1 cellular context compared by ENCODE assay signal in the genomic region with DNA sequence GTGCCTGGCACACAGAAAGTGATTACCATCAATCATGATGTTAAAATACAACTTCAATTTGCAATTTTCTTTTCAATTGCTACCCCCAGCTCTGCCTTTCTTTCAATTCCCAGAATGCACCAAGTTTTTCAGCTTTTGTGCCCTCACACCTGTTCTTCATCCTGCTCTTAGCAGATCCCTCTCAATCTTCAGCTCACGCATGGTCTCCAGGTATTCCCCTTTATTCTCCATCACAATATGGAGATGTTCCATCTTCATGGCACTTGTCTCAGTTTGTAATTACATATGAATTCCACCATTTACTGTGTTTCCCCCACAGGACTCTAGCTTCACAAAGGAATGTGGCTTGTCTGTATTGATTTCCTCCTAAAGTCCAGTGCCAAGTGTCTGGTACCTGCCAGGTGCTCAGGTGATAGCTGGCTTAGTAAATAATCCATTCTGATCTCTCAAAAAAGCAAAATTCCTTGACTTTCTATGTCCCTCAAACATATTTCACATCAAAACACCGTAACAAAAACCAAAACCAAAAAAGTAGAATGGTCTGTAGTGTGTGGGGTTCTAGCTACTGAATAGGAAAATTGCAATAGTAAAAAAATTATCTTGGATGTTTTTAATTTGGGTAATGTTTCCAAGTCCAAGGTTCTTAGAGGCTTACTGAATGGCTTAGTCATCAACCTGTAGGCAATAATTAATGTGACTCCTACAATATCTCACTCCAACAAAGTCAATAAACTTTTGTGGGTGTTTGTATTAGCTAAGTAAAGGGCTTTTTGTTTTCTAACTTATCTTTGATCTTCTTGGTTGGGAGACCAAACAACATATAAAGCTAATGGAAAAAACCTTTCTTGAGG.
A peak's percentile ranks its signal among the peaks of the same experiment; 100 is the strongest.
TF ChIP-seq lines count a peak whose summit lies in the region.

No MANE protein-coding gene starts in this region.

TF ChIP-seq in HepG2, 621 proteins besides CTCF, POLR2A, EP300 and RAD21 (continued from another document and continues in another):
- TF ChIP-seq, protein P1, sequence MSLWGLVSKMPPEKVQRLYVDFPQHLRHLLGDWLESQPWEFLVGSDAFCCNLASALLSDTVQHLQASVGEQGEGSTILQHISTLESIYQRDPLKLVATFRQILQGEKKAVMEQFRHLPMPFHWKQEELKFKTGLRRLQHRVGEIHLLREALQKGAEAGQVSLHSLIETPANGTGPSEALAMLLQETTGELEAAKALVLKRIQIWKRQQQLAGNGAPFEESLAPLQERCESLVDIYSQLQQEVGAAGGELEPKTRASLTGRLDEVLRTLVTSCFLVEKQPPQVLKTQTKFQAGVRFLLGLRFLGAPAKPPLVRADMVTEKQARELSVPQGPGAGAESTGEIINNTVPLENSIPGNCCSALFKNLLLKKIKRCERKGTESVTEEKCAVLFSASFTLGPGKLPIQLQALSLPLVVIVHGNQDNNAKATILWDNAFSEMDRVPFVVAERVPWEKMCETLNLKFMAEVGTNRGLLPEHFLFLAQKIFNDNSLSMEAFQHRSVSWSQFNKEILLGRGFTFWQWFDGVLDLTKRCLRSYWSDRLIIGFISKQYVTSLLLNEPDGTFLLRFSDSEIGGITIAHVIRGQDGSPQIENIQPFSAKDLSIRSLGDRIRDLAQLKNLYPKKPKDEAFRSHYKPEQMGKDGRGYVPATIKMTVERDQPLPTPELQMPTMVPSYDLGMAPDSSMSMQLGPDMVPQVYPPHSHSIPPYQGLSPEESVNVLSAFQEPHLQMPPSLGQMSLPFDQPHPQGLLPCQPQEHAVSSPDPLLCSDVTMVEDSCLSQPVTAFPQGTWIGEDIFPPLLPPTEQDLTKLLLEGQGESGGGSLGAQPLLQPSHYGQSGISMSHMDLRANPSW (CRISPR knock-in tag; IDR thresholded peaks at IDR 0.05; ENCODE audit: borderline replicate concordance) = no peak
- TF ChIP-seq PCBP2 (optimal IDR thresholded peaks at IDR 0.05; ENCODE audit: low read depth, low read length, poor library complexity, severe bottlenecking) (no peak), ZNF674 (CRISPR knock-in tag; IDR thresholded peaks at IDR 0.05; ENCODE audit: low read depth) (no peak), KDM2A (CRISPR knock-in tag; IDR thresholded peaks at IDR 0.05; ENCODE audit: borderline replicate concordance, low read depth) (no peak), CAMTA2 (CRISPR knock-in tag; IDR thresholded peaks at IDR 0.05; ENCODE audit: borderline replicate concordance) (no peak), ZNF292 (CRISPR knock-in tag; IDR thresholded peaks at IDR 0.05; ENCODE audit: borderline replicate concordance, low read depth) (no peak), ZNF136 (CRISPR knock-in tag; IDR thresholded peaks at IDR 0.05; ENCODE audit: low read depth) (no peak), ZNF460 (CRISPR knock-in tag; IDR thresholded peaks at IDR 0.05; ENCODE audit: borderline replicate concordance) (no peak), MIER3 (CRISPR knock-in tag; IDR thresholded peaks at IDR 0.05; ENCODE audit: borderline replicate concordance) (no peak), U2AF1 (optimal IDR thresholded peaks at IDR 0.05; ENCODE audit: low read depth, low read length) (no peak), ZNF747 (CRISPR knock-in tag; IDR thresholded peaks at IDR 0.05; ENCODE audit: borderline replicate concordance) (0 out of 2 replicates have a peak, but pooled peaks have one; percentile 46), KMT2A (CRISPR knock-in tag; IDR thresholded peaks at IDR 0.05) (no peak), PAX8 (CRISPR knock-in tag; IDR thresholded peaks at IDR 0.05; ENCODE audit: borderline replicate concordance) (no peak), ZNF816 (CRISPR knock-in tag; IDR thresholded peaks at IDR 0.05; ENCODE audit: borderline replicate concordance) (no peak), ZNF737 (CRISPR knock-in tag; IDR thresholded peaks at IDR 0.05; ENCODE audit: borderline replicate concordance) (no peak), ARHGAP35 (CRISPR knock-in tag; IDR thresholded peaks at IDR 0.05; ENCODE audit: borderline replicate concordance) (no peak), ZNF329 (CRISPR knock-in tag; IDR thresholded peaks at IDR 0.05; ENCODE audit: low read depth) (no peak), MIER2 (CRISPR knock-in tag; IDR thresholded peaks at IDR 0.05) (no peak), GZF1 (CRISPR knock-in tag; IDR thresholded peaks at IDR 0.05) (no peak), SOX5 (CRISPR knock-in tag; IDR thresholded peaks at IDR 0.05; ENCODE audit: borderline replicate concordance) (peak; percentile 74; the same call in 1 of the 2 replicates), SALL2 (CRISPR knock-in tag; IDR thresholded peaks at IDR 0.05) (no peak), KDM3A (CRISPR knock-in tag; IDR thresholded peaks at IDR 0.05; ENCODE audit: low read depth) (no peak), ZNF569 (CRISPR knock-in tag; IDR thresholded peaks at IDR 0.05; ENCODE audit: borderline replicate concordance) (no peak), ZNF607 (CRISPR knock-in tag; IDR thresholded peaks at IDR 0.05; ENCODE audit: borderline replicate concordance) (no peak), ELF4 (CRISPR knock-in tag; IDR thresholded peaks at IDR 0.05; ENCODE audit: borderline replicate concordance) (no peak), ZNF468 (CRISPR knock-in tag; IDR thresholded peaks at IDR 0.05) (no peak), ZNF781 (CRISPR knock-in tag; IDR thresholded peaks at IDR 0.05; ENCODE audit: borderline replicate concordance, not compliant biosample characterization) (no peak)
- TF ChIP-seq, protein P2, sequence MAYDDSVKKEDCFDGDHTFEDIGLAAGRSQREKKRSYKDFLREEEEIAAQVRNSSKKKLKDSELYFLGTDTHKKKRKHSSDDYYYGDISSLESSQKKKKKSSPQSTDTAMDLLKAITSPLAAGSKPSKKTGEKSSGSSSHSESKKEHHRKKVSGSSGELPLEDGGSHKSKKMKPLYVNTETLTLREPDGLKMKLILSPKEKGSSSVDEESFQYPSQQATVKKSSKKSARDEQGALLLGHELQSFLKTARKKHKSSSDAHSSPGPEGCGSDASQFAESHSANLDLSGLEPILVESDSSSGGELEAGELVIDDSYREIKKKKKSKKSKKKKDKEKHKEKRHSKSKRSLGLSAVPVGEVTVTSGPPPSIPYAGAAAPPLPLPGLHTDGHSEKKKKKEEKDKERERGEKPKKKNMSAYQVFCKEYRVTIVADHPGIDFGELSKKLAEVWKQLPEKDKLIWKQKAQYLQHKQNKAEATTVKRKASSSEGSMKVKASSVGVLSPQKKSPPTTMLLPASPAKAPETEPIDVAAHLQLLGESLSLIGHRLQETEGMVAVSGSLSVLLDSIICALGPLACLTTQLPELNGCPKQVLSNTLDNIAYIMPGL (CRISPR knock-in tag; IDR thresholded peaks at IDR 0.05; ENCODE audit: borderline replicate concordance in 1 of 2, low read depth in 1 of 2) = 0 out of 4 replicates have a peak, but pooled peaks have one; percentile 10 to 11
- TF ChIP-seq, protein P3, sequence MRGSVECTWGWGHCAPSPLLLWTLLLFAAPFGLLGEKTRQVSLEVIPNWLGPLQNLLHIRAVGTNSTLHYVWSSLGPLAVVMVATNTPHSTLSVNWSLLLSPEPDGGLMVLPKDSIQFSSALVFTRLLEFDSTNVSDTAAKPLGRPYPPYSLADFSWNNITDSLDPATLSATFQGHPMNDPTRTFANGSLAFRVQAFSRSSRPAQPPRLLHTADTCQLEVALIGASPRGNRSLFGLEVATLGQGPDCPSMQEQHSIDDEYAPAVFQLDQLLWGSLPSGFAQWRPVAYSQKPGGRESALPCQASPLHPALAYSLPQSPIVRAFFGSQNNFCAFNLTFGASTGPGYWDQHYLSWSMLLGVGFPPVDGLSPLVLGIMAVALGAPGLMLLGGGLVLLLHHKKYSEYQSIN (CRISPR knock-in tag; IDR thresholded peaks at IDR 0.05; ENCODE audit: borderline replicate concordance) = no peak
- TF ChIP-seq, protein P4, sequence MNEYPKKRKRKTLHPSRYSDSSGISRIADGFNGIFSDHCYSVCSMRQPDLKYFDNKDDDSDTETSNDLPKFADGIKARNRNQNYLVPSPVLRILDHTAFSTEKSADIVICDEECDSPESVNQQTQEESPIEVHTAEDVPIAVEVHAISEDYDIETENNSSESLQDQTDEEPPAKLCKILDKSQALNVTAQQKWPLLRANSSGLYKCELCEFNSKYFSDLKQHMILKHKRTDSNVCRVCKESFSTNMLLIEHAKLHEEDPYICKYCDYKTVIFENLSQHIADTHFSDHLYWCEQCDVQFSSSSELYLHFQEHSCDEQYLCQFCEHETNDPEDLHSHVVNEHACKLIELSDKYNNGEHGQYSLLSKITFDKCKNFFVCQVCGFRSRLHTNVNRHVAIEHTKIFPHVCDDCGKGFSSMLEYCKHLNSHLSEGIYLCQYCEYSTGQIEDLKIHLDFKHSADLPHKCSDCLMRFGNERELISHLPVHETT (CRISPR knock-in tag; conservative IDR thresholded peaks at IDR 0.05) = no peak
- TF ChIP-seq, protein P5, sequence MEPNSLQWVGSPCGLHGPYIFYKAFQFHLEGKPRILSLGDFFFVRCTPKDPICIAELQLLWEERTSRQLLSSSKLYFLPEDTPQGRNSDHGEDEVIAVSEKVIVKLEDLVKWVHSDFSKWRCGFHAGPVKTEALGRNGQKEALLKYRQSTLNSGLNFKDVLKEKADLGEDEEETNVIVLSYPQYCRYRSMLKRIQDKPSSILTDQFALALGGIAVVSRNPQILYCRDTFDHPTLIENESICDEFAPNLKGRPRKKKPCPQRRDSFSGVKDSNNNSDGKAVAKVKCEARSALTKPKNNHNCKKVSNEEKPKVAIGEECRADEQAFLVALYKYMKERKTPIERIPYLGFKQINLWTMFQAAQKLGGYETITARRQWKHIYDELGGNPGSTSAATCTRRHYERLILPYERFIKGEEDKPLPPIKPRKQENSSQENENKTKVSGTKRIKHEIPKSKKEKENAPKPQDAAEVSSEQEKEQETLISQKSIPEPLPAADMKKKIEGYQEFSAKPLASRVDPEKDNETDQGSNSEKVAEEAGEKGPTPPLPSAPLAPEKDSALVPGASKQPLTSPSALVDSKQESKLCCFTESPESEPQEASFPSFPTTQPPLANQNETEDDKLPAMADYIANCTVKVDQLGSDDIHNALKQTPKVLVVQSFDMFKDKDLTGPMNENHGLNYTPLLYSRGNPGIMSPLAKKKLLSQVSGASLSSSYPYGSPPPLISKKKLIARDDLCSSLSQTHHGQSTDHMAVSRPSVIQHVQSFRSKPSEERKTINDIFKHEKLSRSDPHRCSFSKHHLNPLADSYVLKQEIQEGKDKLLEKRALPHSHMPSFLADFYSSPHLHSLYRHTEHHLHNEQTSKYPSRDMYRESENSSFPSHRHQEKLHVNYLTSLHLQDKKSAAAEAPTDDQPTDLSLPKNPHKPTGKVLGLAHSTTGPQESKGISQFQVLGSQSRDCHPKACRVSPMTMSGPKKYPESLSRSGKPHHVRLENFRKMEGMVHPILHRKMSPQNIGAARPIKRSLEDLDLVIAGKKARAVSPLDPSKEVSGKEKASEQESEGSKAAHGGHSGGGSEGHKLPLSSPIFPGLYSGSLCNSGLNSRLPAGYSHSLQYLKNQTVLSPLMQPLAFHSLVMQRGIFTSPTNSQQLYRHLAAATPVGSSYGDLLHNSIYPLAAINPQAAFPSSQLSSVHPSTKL (CRISPR knock-in tag; IDR thresholded peaks at IDR 0.05) = peak; percentile 78; the same call in 1 of the 2 replicates
- TF ChIP-seq, protein P6, sequence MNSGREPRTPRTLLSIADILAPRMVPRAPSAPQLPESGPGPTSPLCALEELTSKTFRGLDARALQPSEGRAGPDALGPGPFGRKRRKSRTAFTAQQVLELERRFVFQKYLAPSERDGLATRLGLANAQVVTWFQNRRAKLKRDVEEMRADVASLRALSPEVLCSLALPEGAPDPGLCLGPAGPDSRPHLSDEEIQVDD (CRISPR knock-in tag; IDR thresholded peaks at IDR 0.05; ENCODE audit: borderline replicate concordance) = no peak
- TF ChIP-seq, protein P7, sequence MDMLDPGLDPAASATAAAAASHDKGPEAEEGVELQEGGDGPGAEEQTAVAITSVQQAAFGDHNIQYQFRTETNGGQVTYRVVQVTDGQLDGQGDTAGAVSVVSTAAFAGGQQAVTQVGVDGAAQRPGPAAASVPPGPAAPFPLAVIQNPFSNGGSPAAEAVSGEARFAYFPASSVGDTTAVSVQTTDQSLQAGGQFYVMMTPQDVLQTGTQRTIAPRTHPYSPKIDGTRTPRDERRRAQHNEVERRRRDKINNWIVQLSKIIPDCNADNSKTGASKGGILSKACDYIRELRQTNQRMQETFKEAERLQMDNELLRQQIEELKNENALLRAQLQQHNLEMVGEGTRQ (IDR thresholded peaks at IDR 0.05; ENCODE audit: low read depth, low read length) = no peak
- TF ChIP-seq, protein P7 (CRISPR knock-in tag; IDR thresholded peaks at IDR 0.05; ENCODE audit: borderline replicate concordance) = no peak
- TF ChIP-seq, protein P8, sequence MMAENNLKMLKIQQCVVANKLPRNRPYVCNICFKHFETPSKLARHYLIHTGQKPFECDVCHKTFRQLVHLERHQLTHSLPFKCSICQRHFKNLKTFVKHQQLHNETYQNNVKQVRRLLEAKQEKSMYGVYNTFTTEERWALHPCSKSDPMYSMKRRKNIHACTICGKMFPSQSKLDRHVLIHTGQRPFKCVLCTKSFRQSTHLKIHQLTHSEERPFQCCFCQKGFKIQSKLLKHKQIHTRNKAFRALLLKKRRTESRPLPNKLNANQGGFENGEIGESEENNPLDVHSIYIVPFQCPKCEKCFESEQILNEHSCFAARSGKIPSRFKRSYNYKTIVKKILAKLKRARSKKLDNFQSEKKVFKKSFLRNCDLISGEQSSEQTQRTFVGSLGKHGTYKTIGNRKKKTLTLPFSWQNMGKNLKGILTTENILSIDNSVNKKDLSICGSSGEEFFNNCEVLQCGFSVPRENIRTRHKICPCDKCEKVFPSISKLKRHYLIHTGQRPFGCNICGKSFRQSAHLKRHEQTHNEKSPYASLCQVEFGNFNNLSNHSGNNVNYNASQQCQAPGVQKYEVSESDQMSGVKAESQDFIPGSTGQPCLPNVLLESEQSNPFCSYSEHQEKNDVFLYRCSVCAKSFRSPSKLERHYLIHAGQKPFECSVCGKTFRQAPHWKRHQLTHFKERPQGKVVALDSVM (CRISPR knock-in tag; IDR thresholded peaks at IDR 0.05) = no peak
- TF ChIP-seq, protein P9, sequence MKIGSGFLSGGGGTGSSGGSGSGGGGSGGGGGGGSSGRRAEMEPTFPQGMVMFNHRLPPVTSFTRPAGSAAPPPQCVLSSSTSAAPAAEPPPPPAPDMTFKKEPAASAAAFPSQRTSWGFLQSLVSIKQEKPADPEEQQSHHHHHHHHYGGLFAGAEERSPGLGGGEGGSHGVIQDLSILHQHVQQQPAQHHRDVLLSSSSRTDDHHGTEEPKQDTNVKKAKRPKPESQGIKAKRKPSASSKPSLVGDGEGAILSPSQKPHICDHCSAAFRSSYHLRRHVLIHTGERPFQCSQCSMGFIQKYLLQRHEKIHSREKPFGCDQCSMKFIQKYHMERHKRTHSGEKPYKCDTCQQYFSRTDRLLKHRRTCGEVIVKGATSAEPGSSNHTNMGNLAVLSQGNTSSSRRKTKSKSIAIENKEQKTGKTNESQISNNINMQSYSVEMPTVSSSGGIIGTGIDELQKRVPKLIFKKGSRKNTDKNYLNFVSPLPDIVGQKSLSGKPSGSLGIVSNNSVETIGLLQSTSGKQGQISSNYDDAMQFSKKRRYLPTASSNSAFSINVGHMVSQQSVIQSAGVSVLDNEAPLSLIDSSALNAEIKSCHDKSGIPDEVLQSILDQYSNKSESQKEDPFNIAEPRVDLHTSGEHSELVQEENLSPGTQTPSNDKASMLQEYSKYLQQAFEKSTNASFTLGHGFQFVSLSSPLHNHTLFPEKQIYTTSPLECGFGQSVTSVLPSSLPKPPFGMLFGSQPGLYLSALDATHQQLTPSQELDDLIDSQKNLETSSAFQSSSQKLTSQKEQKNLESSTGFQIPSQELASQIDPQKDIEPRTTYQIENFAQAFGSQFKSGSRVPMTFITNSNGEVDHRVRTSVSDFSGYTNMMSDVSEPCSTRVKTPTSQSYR (CRISPR knock-in tag; IDR thresholded peaks at IDR 0.05; ENCODE audit: borderline replicate concordance) = peak; percentile 30; the same call in 1 of the 2 replicates
